In the genomic region with DNA sequence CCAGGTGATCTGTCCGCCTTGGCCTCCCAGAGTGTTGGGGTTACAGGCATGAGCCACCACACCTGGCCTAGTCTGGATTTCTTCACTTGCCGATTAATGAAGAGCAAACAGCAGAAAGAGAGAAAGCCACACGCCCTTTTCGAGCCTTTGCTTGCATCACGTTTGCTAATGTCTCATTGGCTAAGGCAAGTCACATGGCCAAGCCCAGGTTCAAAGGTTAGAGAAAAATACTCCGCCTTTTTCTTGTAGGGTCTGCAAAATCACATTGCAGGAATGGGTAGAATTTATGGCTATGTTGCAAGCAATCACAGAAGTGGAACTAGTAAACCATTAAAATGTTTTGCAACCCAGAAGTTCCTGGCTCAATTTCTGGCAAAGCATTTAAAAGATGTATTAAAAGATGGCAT, we compare ENCODE assay signal across 2 cellular contexts.
TF ChIP-seq lines count a peak whose summit lies in the region.

No MANE protein-coding gene starts in this region.

TF ChIP-seq in SK-N-SH, 30 proteins besides CTCF, POLR2A, EP300 and RAD21 (continued from another document):
- TF ChIP-seq CHD2 (IDR thresholded peaks at IDR 0.05; ENCODE audit: low read length, partially characterized antibody): no peak
- TF ChIP-seq, protein P1, sequence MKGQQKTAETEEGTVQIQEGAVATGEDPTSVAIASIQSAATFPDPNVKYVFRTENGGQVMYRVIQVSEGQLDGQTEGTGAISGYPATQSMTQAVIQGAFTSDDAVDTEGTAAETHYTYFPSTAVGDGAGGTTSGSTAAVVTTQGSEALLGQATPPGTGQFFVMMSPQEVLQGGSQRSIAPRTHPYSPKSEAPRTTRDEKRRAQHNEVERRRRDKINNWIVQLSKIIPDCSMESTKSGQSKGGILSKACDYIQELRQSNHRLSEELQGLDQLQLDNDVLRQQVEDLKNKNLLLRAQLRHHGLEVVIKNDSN (IDR thresholded peaks at IDR 0.05; ENCODE audit: borderline replicate concordance, low read depth): peak; percentile 9; the same call in 1 of the 2 replicates

TF ChIP-seq in SK-N-SH treated with all-trans-retinoic acid at 6 μM for 48 hours, 23 proteins besides CTCF, POLR2A, EP300 and RAD21 (continued from another document):
- TF ChIP-seq, protein P2, sequence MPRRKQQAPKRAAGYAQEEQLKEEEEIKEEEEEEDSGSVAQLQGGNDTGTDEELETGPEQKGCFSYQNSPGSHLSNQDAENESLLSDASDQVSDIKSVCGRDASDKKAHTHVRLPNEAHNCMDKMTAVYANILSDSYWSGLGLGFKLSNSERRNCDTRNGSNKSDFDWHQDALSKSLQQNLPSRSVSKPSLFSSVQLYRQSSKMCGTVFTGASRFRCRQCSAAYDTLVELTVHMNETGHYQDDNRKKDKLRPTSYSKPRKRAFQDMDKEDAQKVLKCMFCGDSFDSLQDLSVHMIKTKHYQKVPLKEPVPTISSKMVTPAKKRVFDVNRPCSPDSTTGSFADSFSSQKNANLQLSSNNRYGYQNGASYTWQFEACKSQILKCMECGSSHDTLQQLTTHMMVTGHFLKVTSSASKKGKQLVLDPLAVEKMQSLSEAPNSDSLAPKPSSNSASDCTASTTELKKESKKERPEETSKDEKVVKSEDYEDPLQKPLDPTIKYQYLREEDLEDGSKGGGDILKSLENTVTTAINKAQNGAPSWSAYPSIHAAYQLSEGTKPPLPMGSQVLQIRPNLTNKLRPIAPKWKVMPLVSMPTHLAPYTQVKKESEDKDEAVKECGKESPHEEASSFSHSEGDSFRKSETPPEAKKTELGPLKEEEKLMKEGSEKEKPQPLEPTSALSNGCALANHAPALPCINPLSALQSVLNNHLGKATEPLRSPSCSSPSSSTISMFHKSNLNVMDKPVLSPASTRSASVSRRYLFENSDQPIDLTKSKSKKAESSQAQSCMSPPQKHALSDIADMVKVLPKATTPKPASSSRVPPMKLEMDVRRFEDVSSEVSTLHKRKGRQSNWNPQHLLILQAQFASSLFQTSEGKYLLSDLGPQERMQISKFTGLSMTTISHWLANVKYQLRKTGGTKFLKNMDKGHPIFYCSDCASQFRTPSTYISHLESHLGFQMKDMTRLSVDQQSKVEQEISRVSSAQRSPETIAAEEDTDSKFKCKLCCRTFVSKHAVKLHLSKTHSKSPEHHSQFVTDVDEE (CRISPR knock-in tag; IDR thresholded peaks at IDR 0.05): no peak
- no peak for TF ChIP-seq ZFP30 (CRISPR knock-in tag; IDR thresholded peaks at IDR 0.05)
